ENCODE assay signal across 21 cellular contexts in genomic region chr6:117298941-117299340, GRCh38. TPM values are rescaled to one million over a fixed set of nuclear protein-coding genes. Genes with fewer than 3 reads are reported as not detected.
DNase-seq lines count a peak whose midpoint lies in the region; ATAC-seq and TF ChIP-seq lines count a peak whose summit lies in the region.
"Had no signal": no experiment of that assay in that cellular context is flagged by ENCODE, and none has a peak within 500 bp of the region (broad histone marks: within the 10 kb centered on the region; RNA-seq: fewer than 3 reads in every experiment).

No MANE protein-coding gene starts in this region.

- no peaks in the 10 kb centered on the region for H3K9me3 ChIP-seq in gastrocnemius medialis
- H3K9me3 ChIP-seq: BLaER1 treated with 17β-estradiol and CSF1 and Interleukin-3, amounts not matched to agents 10 nM and 100 nM had no signal

- intact Hi-C loops in gastrocnemius medialis (cut with DNase I; ENCODE audit: low total_unique reads) = no loop called here

- no peak for TF ChIP-seq POLR2A in gastrocnemius medialis (IDR thresholded peaks at IDR 0.05)

- no peak overlapping the region for H3K4me3 Mint-ChIP-seq in activated T-cell treated with anti-CD3 and anti-CD28 coated beads, Interleukin-2, amount 50 U/mL, for 72 hours
- H3K4me3 Mint-ChIP-seq: B cell; CD8-positive, alpha-beta T cell; HFFc6 had no signal

- no peak overlapping the region for H3K4me3 ChIP-seq in gastrocnemius medialis
- H3K4me3 ChIP-seq: BLaER1 treated with 17β-estradiol and CSF1 and Interleukin-3, amounts not matched to agents 10 nM and 100 nM had no signal

- H3K36me3 ChIP-seq in gastrocnemius medialis = no peaks in the 10 kb centered on the region
- H3K36me3 ChIP-seq: BLaER1 treated with 17β-estradiol and CSF1 and Interleukin-3, amounts not matched to agents 10 nM and 100 nM had no signal

- H3K4me1 Mint-ChIP-seq in activated T-cell treated with anti-CD3 and anti-CD28 coated beads, Interleukin-2, amount 50 U/mL, for 72 hours (ENCODE audit: low read depth) = no peaks in the 10 kb centered on the region
- H3K4me1 Mint-ChIP-seq: B cell had no signal

- no peak for ATAC-seq in gastrocnemius medialis
- ATAC-seq in GM21786 (IDR thresholded peaks at IDR 0.05; ENCODE audit: unreplicated experiment) = no peak
- ATAC-seq in activated T-cell treated with anti-CD3 and anti-CD28 coated beads, Interleukin-2, amount 50 U/mL, for 72 hours (replicated peaks in 1 of 2) = no peak
- ATAC-seq in HG02870 (IDR thresholded peaks at IDR 0.05; ENCODE audit: unreplicated experiment) = no peak
- ATAC-seq: CD8-positive, alpha-beta T cell; HCT116 had no signal

- peak; percentile 27 for DNase-seq in A172 (ENCODE audit: low spot score)
- DNase-seq in EL = peak; percentile 26
- peak; percentile 24 for DNase-seq in RPMI7951 (ENCODE audit: low read depth)
- no peak for DNase-seq in gastrocnemius medialis
- DNase-seq in stimulated activated CD4-positive, alpha-beta T cell treated with anti-CD3 and anti-CD28 coated beads, Interleukin-4, amount 100 ng/mL, for 1 hour = no peak
- no peak for DNase-seq in activated T-cell treated with anti-CD3 and anti-CD28 coated beads, Interleukin-2, amount 50 U/mL, for 72 hours
- DNase-seq: 8988T; Calu3; CD8-positive, alpha-beta T cell; DMS79 treated with DMSO at 0.1 percent for 48 hours; GF-D8; GOT3; H7; HFFc6 had no signal

- no peaks in the 10 kb centered on the region for H3K27me3 Mint-ChIP-seq in activated T-cell treated with anti-CD3 and anti-CD28 coated beads, Interleukin-2, amount 50 U/mL, for 72 hours (ENCODE audit: low read depth)
- H3K27me3 Mint-ChIP-seq: B cell had no signal

- peaks cover 25 to 34% of the 10 kb centered on the region in 2 donors for H3K4me1 ChIP-seq in gastrocnemius medialis
- H3K4me1 ChIP-seq: BLaER1 treated with 17β-estradiol and CSF1 and Interleukin-3, amounts not matched to agents 10 nM and 100 nM had no signal

- no peaks in the 10 kb centered on the region for H3K9me3 Mint-ChIP-seq in activated T-cell treated with anti-CD3 and anti-CD28 coated beads, Interleukin-2, amount 50 U/mL, for 72 hours
- H3K9me3 Mint-ChIP-seq: CD8-positive, alpha-beta T cell; HFFc6 had no signal

- H3K27ac ChIP-seq in gastrocnemius medialis = peak overlapping the region in 3 of 4 donors; percentile 25 to 72 (median 53)
- H3K27ac ChIP-seq: BLaER1 treated with 17β-estradiol and CSF1 and Interleukin-3, amounts not matched to agents 10 nM and 100 nM; HL-60 had no signal

- in situ Hi-C loops in gastrocnemius medialis (cut with MboI; ENCODE audit: low sequenced_read_pairs in 4 of 4) = no loop called here

- H3K27ac Mint-ChIP-seq in activated T-cell treated with anti-CD3 and anti-CD28 coated beads, Interleukin-2, amount 50 U/mL, for 72 hours = no peak overlapping the region
- H3K27ac Mint-ChIP-seq: B cell; CD8-positive, alpha-beta T cell; HFFc6 had no signal

- no peaks in the 10 kb centered on the region for H3K27me3 ChIP-seq in gastrocnemius medialis
- H3K27me3 ChIP-seq: BLaER1 treated with 17β-estradiol and CSF1 and Interleukin-3, amounts not matched to agents 10 nM and 100 nM had no signal

- H3K36me3 Mint-ChIP-seq in activated T-cell treated with anti-CD3 and anti-CD28 coated beads, Interleukin-2, amount 50 U/mL, for 72 hours (ENCODE audit: insufficient read depth in 2 of 2) = no peaks in the 10 kb centered on the region
- H3K36me3 Mint-ChIP-seq: CD8-positive, alpha-beta T cell had no signal

- no peak for TF ChIP-seq CTCF in gastrocnemius medialis (IDR thresholded peaks at IDR 0.05 in 4 of 5, conservative IDR thresholded peaks at IDR 0.05 in 1 of 5)

RNA-seq across cellular contexts. Expression of gene VGLL2, which starts 33.6 kb away (rescaled TPM):
- total RNA-seq in A172 (2014; rRNA removed; shearing (Covaris generic)) = not detected in 2 replicates
- not detected in 2 replicates for total RNA-seq in RPMI7951 (2014; rRNA removed; shearing (Covaris generic))
- total RNA-seq in gastrocnemius medialis = 10 to 100 TPM in 2 of 4 donors, 1 to 10 TPM in 2; 4.9 to 27.5 (median 10.1) TPM
- not detected for total RNA-seq in activated T-cell treated with anti-CD3 and anti-CD28 coated beads, Interleukin-2, amount 50 U/mL, for 72 hours
- total RNA-seq: B cell; Calu3; CD8-positive, alpha-beta T cell; H7; HFFc6; HT1080 had no signal

Comparison
In these comparisons a context has a peak if more than half of its experiments do, and no peak if none do; other contexts are left out.
1. DNase-seq: peak in A172 (single experiment), EL (single experiment) and RPMI7951 (single experiment); none in gastrocnemius medialis (0 of 2), stimulated activated CD4-positive, alpha-beta T cell treated with anti-CD3 and anti-CD28 coated beads, Interleukin-4, amount 100 ng/mL, for 1 hour (single experiment) and activated T-cell treated with anti-CD3 and anti-CD28 coated beads, Interleukin-2, amount 50 U/mL, for 72 hours (0 of 2).